In genomic region chr19:4563562-4563961, GRCh38 we compare ENCODE assay signal across 6 cellular contexts. TPM values are rescaled to one million over a fixed set of nuclear protein-coding genes. Genes with fewer than 3 reads are reported as not detected.
"Had no signal": no experiment of that assay in that cellular context is flagged by ENCODE, and none has a peak within 500 bp of the region (broad histone marks: within the 10 kb centered on the region; RNA-seq: fewer than 3 reads in every experiment).

No MANE protein-coding gene starts in this region.

RNA-seq across cellular contexts. Expression of gene SEMA6B, which starts 4.1 kb away (rescaled TPM):
- total RNA-seq: activated CD8-positive, alpha-beta T cell treated with anti-CD3 and anti-CD28 coated beads for 36 hours had no signal

RNA-seq across cellular contexts. Expression of gene LRG1, which starts 23.7 kb away (rescaled TPM):
- total RNA-seq: fibroblast of lung, fibroblast of villous mesenchyme, smooth muscle cell had no signal

RNA-seq across cellular contexts. Expression of gene PLIN5, which starts 28.5 kb away (rescaled TPM):
- total RNA-seq: astrocyte, fibroblast of lung, fibroblast of villous mesenchyme, smooth muscle cell had no signal

RNA-seq across cellular contexts. Expression of gene PLIN4, which starts 45.3 kb away (rescaled TPM):
- total RNA-seq: activated B cell treated with CpG ODN at 0.5 μM for 24 hours, smooth muscle cell had no signal
